Comparison of ENCODE assay signal across 8 cellular contexts in the genomic region with DNA sequence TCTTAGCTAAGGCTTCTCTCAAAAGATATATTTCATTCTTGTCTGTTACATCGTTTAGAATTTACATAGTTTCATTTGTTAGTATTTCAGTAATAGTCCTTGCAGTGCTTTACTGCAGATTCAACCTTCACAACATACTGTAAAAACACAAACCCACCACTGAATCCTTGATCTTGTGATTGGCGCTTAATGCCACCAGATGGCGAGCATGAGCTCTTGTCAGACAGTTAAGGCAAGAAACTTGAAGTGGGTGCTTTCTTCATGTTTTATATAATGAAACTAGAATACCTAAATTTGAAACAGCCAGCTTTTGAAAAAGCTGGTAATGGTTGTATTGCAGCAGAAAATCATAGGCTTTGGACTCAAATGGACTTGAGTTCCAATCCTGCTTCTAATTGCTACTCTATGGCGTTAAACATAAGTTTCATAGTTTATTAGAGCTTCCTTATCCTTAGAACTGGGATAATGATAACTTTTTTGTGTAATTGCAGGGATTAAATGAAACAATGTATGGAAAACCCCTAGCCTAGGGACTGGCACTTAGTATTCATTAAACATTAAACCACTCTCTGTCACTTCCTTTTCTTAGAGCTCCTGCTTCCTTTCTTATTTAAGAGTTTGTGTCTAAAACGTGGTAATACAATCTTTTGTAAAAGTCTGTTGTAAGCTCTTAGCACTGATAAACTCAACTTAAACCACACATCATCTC.
DNase-seq lines count a peak whose midpoint lies in the region; ATAC-seq lines count a peak whose summit lies in the region.

No MANE protein-coding gene starts in this region.

- ATAC-seq in HG02759 (IDR thresholded peaks at IDR 0.05; ENCODE audit: unreplicated experiment): peak; percentile 63
- ATAC-seq in stimulated activated naive CD8-positive, alpha-beta T cell treated with anti-CD3 and anti-CD28 coated beads, Interleukin-15, Interleukin-2, amounts not matched to agents 100 U/mL and 50 U/mL, for 24 hours: no peak

- peak; percentile 26 for DNase-seq in activated gamma-delta T cell treated with Interleukin-2 at 50 U/mL for 16 hours
- DNase-seq in activated gamma-delta T cell (lab: John Stamatoyannopoulos, UW): no peak
- peak; percentile 50 for DNase-seq in NCI-H2171 treated with DMSO at 0.1 percent for 48 hours (lab: John Stamatoyannopoulos, UW)
- peak; percentile 53 for DNase-seq in activated CD4-positive, alpha-beta T cell treated with anti-CD3 and anti-CD28 coated beads for 48 hours
- DNase-seq in dermis microvascular lymphatic vessel endothelial cell (ENCODE audit: low read depth in 2 of 2): peak; percentile 45 to 66
- peak; percentile 38 for DNase-seq in midbrain (lab: John Stamatoyannopoulos, UW)
- peak; percentile 35 for DNase-seq in stimulated activated naive CD8-positive, alpha-beta T cell treated with anti-CD3 and anti-CD28 coated beads, Interleukin-15, Interleukin-2, amounts not matched to agents 100 U/mL and 50 U/mL, for 24 hours
